In the genomic region with DNA sequence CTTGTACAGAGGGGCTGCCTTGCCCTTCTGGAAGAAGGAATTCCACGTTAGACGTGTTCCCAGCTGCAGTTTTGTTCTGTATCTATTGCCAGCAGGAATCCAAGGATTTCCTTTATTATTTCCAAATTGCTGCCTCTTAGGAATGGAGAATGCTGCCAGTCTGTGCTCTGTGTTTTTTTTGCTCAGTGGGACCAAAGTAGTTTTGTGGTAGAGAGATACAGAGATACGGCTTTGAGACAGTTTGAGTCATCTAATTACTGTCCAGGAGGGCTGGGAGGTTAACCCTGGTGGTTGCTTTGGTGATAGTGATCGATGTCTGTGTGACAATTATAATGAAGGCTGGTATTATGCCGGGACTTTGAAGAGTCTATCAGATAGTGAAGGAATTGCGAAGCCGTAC, we compare ENCODE assay signal across 16 cellular contexts. TPM values are rescaled to one million over a fixed set of nuclear protein-coding genes. Genes with fewer than 3 reads are reported as not detected.
DNase-seq lines count a peak whose midpoint lies in the region; ATAC-seq, FAIRE-seq and TF ChIP-seq lines count a peak whose summit lies in the region.
"Had no signal": no experiment of that assay in that cellular context is flagged by ENCODE, and none has a peak within 500 bp of the region (broad histone marks: within the 10 kb centered on the region; RNA-seq: fewer than 3 reads in every experiment).

No MANE protein-coding gene starts in this region.

- H3K4me3 Mint-ChIP-seq in brain: peak overlapping the region in 2 of 5 experiments; percentile 2 to 10
- no peak overlapping the region for H3K4me3 Mint-ChIP-seq in endothelial cell (ENCODE audit: unreplicated experiment)
- H3K4me3 Mint-ChIP-seq: activated naive CD8-positive, alpha-beta T cell treated with anti-CD3 and anti-CD28 coated beads for 36 hours; stimulated activated naive CD8-positive, alpha-beta T cell treated with anti-CD3 and anti-CD28 coated beads, Interleukin-15, Interleukin-2, amounts not matched to agents 100 ng/mL and 50 ng/mL, for 24 hours had no signal

- peak; percentile 84 for DNase-seq in Caki2 (ENCODE audit: low read depth)
- peak; percentile 30 for DNase-seq in NCI-H226
- no peak for DNase-seq in osteoblast (ENCODE audit: insufficient read length, low spot score, missing footprints)
- DNase-seq in kidney: no peak
- no peak for DNase-seq in endothelial cell (ENCODE audit: low spot score)
- DNase-seq: activated CD8-positive, alpha-beta memory T cell treated with anti-CD3 and anti-CD28 coated beads, Interleukin-2, amount 50 U/mL, for 48 hours; activated naive CD8-positive, alpha-beta T cell treated with anti-CD3 and anti-CD28 coated beads for 36 hours; GDM1; H7; NCI-H1105 treated with DMSO at 0.1 percent for 48 hours; SJCRH30 had no signal

- H3K27me3 Mint-ChIP-seq in brain: no peaks in the 10 kb centered on the region
- H3K27me3 Mint-ChIP-seq in endothelial cell (ENCODE audit: unreplicated experiment): peaks cover 10% of the 10 kb centered on the region

- intact Hi-C loops in kidney (cut with DNase I): no loop called here

- no peak overlapping the region for H3K9ac ChIP-seq in kidney (ENCODE audit: low read length in 2 of 2)

- H3K27me3 ChIP-seq in osteoblast (ENCODE audit: insufficient read depth, low read length): no peaks in the 10 kb centered on the region
- H3K27me3 ChIP-seq: SJCRH30 had no signal

- H3K9me3 Mint-ChIP-seq in brain: no peaks in the 10 kb centered on the region
- no peaks in the 10 kb centered on the region for H3K9me3 Mint-ChIP-seq in endothelial cell (ENCODE audit: unreplicated experiment)
- H3K9me3 Mint-ChIP-seq: activated naive CD8-positive, alpha-beta T cell treated with anti-CD3 and anti-CD28 coated beads for 36 hours; stimulated activated naive CD8-positive, alpha-beta T cell treated with anti-CD3 and anti-CD28 coated beads, Interleukin-15, Interleukin-2, amounts not matched to agents 100 ng/mL and 50 ng/mL, for 24 hours had no signal

- peaks cover 89% of the 10 kb centered on the region for H3K79me2 ChIP-seq in osteoblast (ENCODE audit: insufficient read depth, low read length)

- no peak for TF ChIP-seq CTCF in brain (conservative IDR thresholded peaks at IDR 0.05)
- TF ChIP-seq CTCF in osteoblast (IDR thresholded peaks at IDR 0.05; ENCODE audit: extremely low read depth, low read depth, low read length): no peak
- no peak for TF ChIP-seq CTCF in kidney (IDR thresholded peaks at IDR 0.05; ENCODE audit: borderline replicate concordance, extremely low read depth, insufficient read depth)
- no peak for TF ChIP-seq CTCF in endothelial cell (IDR thresholded peaks at IDR 0.05; ENCODE audit: unreplicated experiment)

- FAIRE-seq in kidney (lab: Jason Lieb, UNC): no peak
- FAIRE-seq: GM18507 had no signal

- H3K4me3 ChIP-seq in osteoblast (ENCODE audit: insufficient read depth, low read length) (no peak overlapping the region), kidney (ENCODE audit: low read length in 2 of 2) (no peak overlapping the region)
- H3K4me3 ChIP-seq: SJCRH30 had no signal

- H3K4me2 ChIP-seq in osteoblast (ENCODE audit: insufficient read depth, low read length): peak overlapping the region; percentile 42

- no peaks in the 10 kb centered on the region for H3K36me3 Mint-ChIP-seq in brain
- H3K36me3 Mint-ChIP-seq in endothelial cell (ENCODE audit: low read depth, unreplicated experiment): peaks cover 4% of the 10 kb centered on the region
- H3K36me3 Mint-ChIP-seq: activated naive CD8-positive, alpha-beta T cell treated with anti-CD3 and anti-CD28 coated beads for 36 hours had no signal

- peak overlapping the region; percentile 96 for H3K27ac ChIP-seq in osteoblast (ENCODE audit: low read depth, low read length)
- H3K27ac ChIP-seq in kidney (ENCODE audit: low read depth in 2 of 2, low read length in 2 of 2): peak overlapping the region in 1 of 2 donors; percentile 48
- H3K27ac ChIP-seq: SJCRH30 had no signal

- no peaks in the 10 kb centered on the region for H3K36me3 ChIP-seq in osteoblast (ENCODE audit: insufficient read depth, low read length)
- H3K36me3 ChIP-seq in kidney (ENCODE audit: control insufficient read depth in 1 of 2, insufficient read depth in 2 of 2, low read length in 2 of 2): no peaks in the 10 kb centered on the region
- H3K36me3 ChIP-seq: SJCRH30 had no signal

- H2AFZ ChIP-seq in osteoblast (ENCODE audit: low read length): no peak overlapping the region

- in situ Hi-C loops in Caki2 (cut with HindIII; ENCODE audit: low pct_unique_long_range_greater_than_20kb, low sequenced_read_pairs): no loop called here

- peak overlapping the region; percentile 5 to 77 (median 22) for H3K27ac Mint-ChIP-seq in brain
- H3K27ac Mint-ChIP-seq in endothelial cell (ENCODE audit: unreplicated experiment): no peak overlapping the region
- H3K27ac Mint-ChIP-seq: activated naive CD8-positive, alpha-beta T cell treated with anti-CD3 and anti-CD28 coated beads for 36 hours; stimulated activated naive CD8-positive, alpha-beta T cell treated with anti-CD3 and anti-CD28 coated beads, Interleukin-15, Interleukin-2, amounts not matched to agents 100 ng/mL and 50 ng/mL, for 24 hours had no signal

- H3K4me1 Mint-ChIP-seq in brain (peaks cover 98% of the 10 kb centered on the region), endothelial cell (ENCODE audit: unreplicated experiment) (peaks cover 88% of the 10 kb centered on the region)
- H3K4me1 Mint-ChIP-seq: activated naive CD8-positive, alpha-beta T cell treated with anti-CD3 and anti-CD28 coated beads for 36 hours had no signal

- H4K20me1 ChIP-seq in osteoblast (ENCODE audit: insufficient read depth, low read length): peaks cover 6% of the 10 kb centered on the region

- H3K4me1 ChIP-seq in osteoblast (ENCODE audit: insufficient read depth, low read length) (peaks cover 90% of the 10 kb centered on the region), kidney (ENCODE audit: control insufficient read depth in 1 of 2, insufficient read depth in 1 of 2, low read depth in 1 of 2, low read length in 2 of 2) (peaks cover 70 to 80% of the 10 kb centered on the region in 2 donors)

- no peak for ATAC-seq in GM21737 (IDR thresholded peaks at IDR 0.05; ENCODE audit: unreplicated experiment)
- ATAC-seq in GM21360 (IDR thresholded peaks at IDR 0.05; ENCODE audit: unreplicated experiment): no peak

- no peaks in the 10 kb centered on the region for H3K9me3 ChIP-seq in osteoblast (ENCODE audit: low read depth, low read length)
- H3K9me3 ChIP-seq in kidney (ENCODE audit: control insufficient read depth in 1 of 2, low read length in 2 of 2): no peaks in the 10 kb centered on the region
- H3K9me3 ChIP-seq: SJCRH30 had no signal

RNA-seq across cellular contexts. Expression of gene ASAP2, which starts 26.3 kb away (rescaled TPM):
- total RNA-seq in Caki2 (2014; rRNA removed; shearing (Covaris generic); ENCODE audit: low replicate concordance): 33.8 and 34.8 TPM in 2 replicates
- polyA plus RNA-seq in brain (ENCODE audit: insufficient read depth, low read depth, low replicate concordance): 7.0 TPM
- 56.0 and 66.2 TPM in 2 replicates for total RNA-seq in osteoblast
- total RNA-seq in kidney: 54.8 TPM
- 26.2 TPM for polyA plus RNA-seq in kidney (ENCODE audit: insufficient read depth, low read depth, low replicate concordance)
- 31.8 TPM for total RNA-seq in endothelial cell (ENCODE audit: unreplicated experiment)

Comparison
In these comparisons a context has a peak if more than half of its experiments do, and no peak if none do; other contexts are left out.
1. DNase-seq: peak in Caki2 (single experiment) and NCI-H226 (single experiment); none in osteoblast (single experiment), kidney (single experiment) and endothelial cell (single experiment).